In the genomic region with DNA sequence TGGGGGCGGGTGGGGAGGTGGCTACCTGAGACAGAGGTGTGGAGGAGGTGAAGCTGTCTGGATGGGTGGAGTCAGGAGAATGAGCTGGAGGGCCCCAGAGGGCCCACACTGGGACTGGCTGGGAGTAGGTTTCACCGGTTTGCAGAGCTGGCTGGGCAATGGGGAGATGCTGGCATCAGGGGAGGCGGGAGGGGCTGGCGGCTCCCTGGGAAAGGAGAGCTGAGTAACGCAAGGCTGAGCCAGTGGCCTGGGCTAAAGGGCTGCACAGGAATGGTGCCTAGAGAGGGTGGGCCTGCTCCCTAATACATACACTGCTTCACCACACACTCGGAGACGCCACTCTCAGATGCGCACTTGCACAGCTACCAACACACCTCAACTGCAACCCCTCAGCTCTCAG, we compare ENCODE assay signal across 25 cellular contexts. TPM values are rescaled to one million over a fixed set of nuclear protein-coding genes. Genes with fewer than 3 reads are reported as not detected.
DNase-seq lines count a peak whose midpoint lies in the region; ATAC-seq and TF ChIP-seq lines count a peak whose summit lies in the region.
"Had no signal": no experiment of that assay in that cellular context is flagged by ENCODE, and none has a peak within 500 bp of the region (broad histone marks: within the 10 kb centered on the region; RNA-seq: fewer than 3 reads in every experiment).

No MANE protein-coding gene starts in this region.

- peak overlapping the region; percentile 55 for H2BK15ac ChIP-seq in neuronal stem cell (ENCODE audit: low read length)

- H2BK5ac ChIP-seq in neuronal stem cell (ENCODE audit: low read length): no peak overlapping the region

- intact Hi-C loops in Calu3 (cut with micrococcal nuclease; ENCODE audit: unreplicated experiment): no loop called here
- intact Hi-C loops in Panc1 (cut with micrococcal nuclease; ENCODE audit: unreplicated experiment): no loop called here

- no peak overlapping the region for H2AFZ ChIP-seq in neuronal stem cell (ENCODE audit: low read length)

- no peak overlapping the region for H3K4me3 Mint-ChIP-seq in Calu3 (ENCODE audit: low read depth, unreplicated experiment)
- H3K4me3 Mint-ChIP-seq: activated T-cell treated with anti-CD3 and anti-CD28 coated beads, Interleukin-2, amount 50 U/mL, for 4 hours; CD14-positive monocyte; central memory CD8-positive, alpha-beta T cell had no signal

- H3K14ac ChIP-seq in neuronal stem cell (ENCODE audit: low read length): peak overlapping the region; percentile 47

- DNase-seq in Calu3 (peak; percentile 47), Panc1 (ENCODE audit: low read depth, low spot score) (no peak), foreskin keratinocyte (peak in 1 of 2 donors; percentile 59), neuronal stem cell (ENCODE audit: low spot score) (no peak), SW 1271 (lab: John Stamatoyannopoulos, UW) (no peak)
- DNase-seq: activated naive CD4-positive, alpha-beta T cell treated with Interleukin-2 at 50 U/mL for 16 hours; activated T-cell treated with anti-CD3 and anti-CD28 coated beads, Interleukin-2, amount 50 U/mL, for 4 hours; amniotic stem cell; DMS 273 treated with DMSO at 0.1 percent for 48 hours; dorsolateral prefrontal cortex; foreskin melanocyte; hippocampal formation; NCI-H146; pancreas; right cardiac atrium; SHP77 treated with DMSO at 0.1 percent for 48 hours; stimulated activated CD4-positive, alpha-beta T cell treated with anti-CD3 and anti-CD28 coated beads, Interleukin-15, amount 100 ng/mL, for 24 hours; T-helper 1 cell had no signal

- no TSS peak for BruUV-seq in Calu3 (replicated peaks; lab: Mats Ljungman, UMichigan)
- no TSS peak for BruUV-seq in Panc1 (replicated peaks; lab: Mats Ljungman, UMichigan)

- peaks cover 49% of the 10 kb centered on the region for H3K4me1 Mint-ChIP-seq in Calu3 (ENCODE audit: low read depth, unreplicated experiment)

- H3K27me3 Mint-ChIP-seq in Calu3 (ENCODE audit: unreplicated experiment): no peaks in the 10 kb centered on the region
- H3K27me3 Mint-ChIP-seq: central memory CD8-positive, alpha-beta T cell had no signal

- no peak overlapping the region for H4K8ac ChIP-seq in neuronal stem cell (ENCODE audit: low read depth, low read length)

- H3K36me3 ChIP-seq in Panc1 (ENCODE audit: control insufficient read depth, insufficient read depth, low read length) (no peaks in the 10 kb centered on the region), neuronal stem cell (replicated peaks in 1 of 2; ENCODE audit: control insufficient read depth in 2 of 2, insufficient read depth in 2 of 2, low read length in 2 of 2) (peaks cover 8 to 11% of the 10 kb centered on the region in 2 donors)

- H3K36me3 Mint-ChIP-seq in Calu3 (ENCODE audit: insufficient read depth, unreplicated experiment): peaks cover 32% of the 10 kb centered on the region
- H3K36me3 Mint-ChIP-seq: CD14-positive monocyte had no signal

- H3K27ac ChIP-seq in Panc1 (ENCODE audit: low read length) (peak overlapping the region; percentile 21; the same call in 1 of the 2 replicates), foreskin keratinocyte (peak overlapping the region; percentile 84), neuronal stem cell (replicated peaks; ENCODE audit: low read length) (no peak overlapping the region)
- H3K27ac ChIP-seq: dorsolateral prefrontal cortex, pancreas had no signal

- no peak overlapping the region for H3K4me3 ChIP-seq in Panc1 (ENCODE audit: low read depth in 2 of 2, low read length in 2 of 2)
- no peak overlapping the region for H3K4me3 ChIP-seq in neuronal stem cell (ENCODE audit: low read length in 2 of 2)
- H3K4me3 ChIP-seq: dorsolateral prefrontal cortex, lung, pancreas had no signal

- no peak overlapping the region for H2BK120ac ChIP-seq in neuronal stem cell (ENCODE audit: low read depth, low read length)

- POLR2A ChIA-PET in Panc1 (lab: Charles Lee): interaction anchor here (0.6 kb wide), 1 partner anchor 321 kb away, joined by 8 read pairs; no protein-coding TSS in a partner anchor

- no peak overlapping the region for H3K4me2 ChIP-seq in neuronal stem cell (ENCODE audit: insufficient read depth, low read length, poor library complexity, severe bottlenecking)

- H3K79me1 ChIP-seq in neuronal stem cell (ENCODE audit: low read depth, low read length): peaks cover 4% of the 10 kb centered on the region

- in situ Hi-C loops in Panc1 (cut with HindIII; ENCODE audit: low pct_unique_long_range_greater_than_20kb, low sequenced_read_pairs): no loop called here

- CTCF ChIA-PET in Calu3 (lab: Charles Lee) (interaction anchor here (0.8 to 8.3 kb wide), 4 partner anchors 12 to 25 kb away, joined by 3 to 141 read pairs (median 3); partner anchors contain the start of gene JUP), Panc1 (lab: Charles Lee) (interaction anchor here (0.6 to 2.2 kb wide), 4 partner anchors 13 to 1600 kb away, joined by 4 to 9 read pairs (median 5); partner anchors contain the start of gene JUP)

- no CpG with 5 or more reads among the region's 8 CpGs for WGBS in neuronal stem cell (ENCODE audit: extremely low coverage in 2 of 2, insufficient read length in 2 of 2, insufficient replicate concordance in 1 of 2), 2 donors

- H3K9ac ChIP-seq in neuronal stem cell (ENCODE audit: low read depth, low read length, poor library complexity): no peak overlapping the region

- H2BK12ac ChIP-seq in neuronal stem cell (ENCODE audit: low read length): no peak overlapping the region

- H3K27ac Mint-ChIP-seq in Calu3 (ENCODE audit: unreplicated experiment): peak overlapping the region; percentile 87
- H3K27ac Mint-ChIP-seq: CD14-positive monocyte had no signal

- H3K27me3 ChIP-seq in Panc1 (ENCODE audit: control insufficient read depth, insufficient read depth, low read length): no peaks in the 10 kb centered on the region
- H3K27me3 ChIP-seq in foreskin keratinocyte: no peaks in the 10 kb centered on the region
- H3K27me3 ChIP-seq in neuronal stem cell (ENCODE audit: control insufficient read depth in 3 of 3, insufficient read depth in 3 of 3, low read depth in 1 of 3, low read length in 3 of 3): no peaks in the 10 kb centered on the region
- H3K27me3 ChIP-seq: dorsolateral prefrontal cortex, pancreas had no signal

- TF ChIP-seq CTCF in Calu3 (IDR thresholded peaks at IDR 0.05; ENCODE audit: unreplicated experiment): no peak
- TF ChIP-seq CTCF in Panc1 (IDR thresholded peaks at IDR 0.05): no peak
- no peak for TF ChIP-seq CTCF in foreskin keratinocyte (conservative IDR thresholded peaks at IDR 0.05)

- H3K4me1 ChIP-seq in Panc1 (ENCODE audit: control insufficient read depth, insufficient read depth, low read length) (peaks cover 39% of the 10 kb centered on the region), foreskin keratinocyte (peaks cover 24% of the 10 kb centered on the region), neuronal stem cell (ENCODE audit: control insufficient read depth in 2 of 2, insufficient read depth in 1 of 2, low read depth in 1 of 2, low read length in 2 of 2) (peaks cover 11% of the 10 kb centered on the region in 2 donors)

- ATAC-seq in Panc1: no peak
- ATAC-seq in foreskin keratinocyte: peak; percentile 34
- ATAC-seq in activated CD4-positive, CD25-positive, alpha-beta regulatory T cell treated with anti-CD3 and anti-CD28 coated beads, Interleukin-2, amount 50 U/mL, for 24 hours: no peak
- ATAC-seq in GM21825 (IDR thresholded peaks at IDR 0.05; ENCODE audit: unreplicated experiment): no peak
- ATAC-seq in HG03196 (IDR thresholded peaks at IDR 0.05; ENCODE audit: unreplicated experiment): no peak
- ATAC-seq: activated T-cell treated with anti-CD3 and anti-CD28 coated beads, Interleukin-2, amount 50 U/mL, for 4 hours; pancreas; right cardiac atrium had no signal

- H3K9me3 Mint-ChIP-seq in Calu3 (ENCODE audit: low read depth, unreplicated experiment): no peaks in the 10 kb centered on the region
- H3K9me3 Mint-ChIP-seq: activated T-cell treated with anti-CD3 and anti-CD28 coated beads, Interleukin-2, amount 50 U/mL, for 4 hours; central memory CD8-positive, alpha-beta T cell had no signal

- H3K9me3 ChIP-seq in Panc1 (ENCODE audit: control insufficient read depth, insufficient read depth, low read depth, low read length) (no peaks in the 10 kb centered on the region), neuronal stem cell (replicated peaks in 1 of 2; ENCODE audit: control insufficient read depth in 2 of 2, insufficient read depth in 1 of 2, low read depth in 1 of 2, low read length in 2 of 2) (no peaks in the 10 kb centered on the region)
- H3K9me3 ChIP-seq: pancreas had no signal

- peak overlapping the region; percentile 73 for H3K23ac ChIP-seq in neuronal stem cell (ENCODE audit: low read depth, low read length, poor library complexity)

- peak overlapping the region; percentile 5 for H3K18ac ChIP-seq in neuronal stem cell (ENCODE audit: low read length)

- H4K91ac ChIP-seq in neuronal stem cell (ENCODE audit: low read depth, low read length, poor library complexity): no peak overlapping the region

- H2AK5ac ChIP-seq in neuronal stem cell (ENCODE audit: low read depth, low read length): peak overlapping the region; percentile 53

- no peak overlapping the region for H3K4ac ChIP-seq in neuronal stem cell (ENCODE audit: low read length)

RNA-seq across cellular contexts. Expression of gene P3H4, which starts 12.4 kb away (rescaled TPM):
- total RNA-seq in Calu3 (2022): 19.9 and 22.5 TPM in 2 replicates
- total RNA-seq in Panc1 (2021; ENCODE audit: unreplicated experiment): 58.9 TPM
- polyA plus RNA-seq in Panc1 (2012; ENCODE audit: insufficient read length): 110 TPM
- total RNA-seq in foreskin keratinocyte: 8.8 and 13.7 TPM in 2 replicates
- polyA plus RNA-seq in foreskin keratinocyte: 9.1 and 11.8 TPM in 2 replicates
- polyA plus RNA-seq in neuronal stem cell (2013, experiment 1 of 2): 36.9 TPM
- 37.5 TPM for polyA plus RNA-seq in neuronal stem cell (2013, experiment 2 of 2)

RNA-seq across cellular contexts. Expression of gene JUP, which starts 12.9 kb away (rescaled TPM):
- total RNA-seq in Calu3 (2022) (695 and 705 TPM in 2 replicates), Panc1 (2021; ENCODE audit: unreplicated experiment) (352 TPM), foreskin keratinocyte (367 and 442 TPM in 2 replicates)
- 528 TPM for polyA plus RNA-seq in Panc1 (2012; ENCODE audit: insufficient read length)
- 299 and 341 TPM in 2 replicates for polyA plus RNA-seq in foreskin keratinocyte
- 55.6 TPM for polyA plus RNA-seq in neuronal stem cell (2013, experiment 1 of 2)
- 57.2 TPM for polyA plus RNA-seq in neuronal stem cell (2013, experiment 2 of 2)

RNA-seq across cellular contexts. Expression of gene FKBP10, which starts 13.4 kb away (rescaled TPM):
- total RNA-seq in Calu3 (2022) (0.92 and 3.6 TPM in 2 replicates), Panc1 (2021; ENCODE audit: unreplicated experiment) (190 TPM), foreskin keratinocyte (8.0 and 10.5 TPM in 2 replicates)
- 299 TPM for polyA plus RNA-seq in Panc1 (2012; ENCODE audit: insufficient read length)
- polyA plus RNA-seq in foreskin keratinocyte: 8.8 and 10.9 TPM in 2 replicates
- polyA plus RNA-seq in neuronal stem cell (2013, experiment 1 of 2): 166 TPM
- 162 TPM for polyA plus RNA-seq in neuronal stem cell (2013, experiment 2 of 2)
- polyA plus RNA-seq: CD14-positive monocyte had no signal

RNA-seq across cellular contexts. Expression of gene NT5C3B, which starts 36.7 kb away (rescaled TPM):
- 62.0 and 65.2 TPM in 2 replicates for total RNA-seq in Calu3 (2022)
- 118 TPM for total RNA-seq in Panc1 (2021; ENCODE audit: unreplicated experiment)
- 135 TPM for polyA plus RNA-seq in Panc1 (2012; ENCODE audit: insufficient read length)
- total RNA-seq in foreskin keratinocyte: 61.8 and 93.7 TPM in 2 replicates
- polyA plus RNA-seq in foreskin keratinocyte: 79.5 and 104 TPM in 2 replicates
- 111 TPM for polyA plus RNA-seq in neuronal stem cell (2013, experiment 1 of 2)
- polyA plus RNA-seq in neuronal stem cell (2013, experiment 2 of 2): 110 TPM

RNA-seq across cellular contexts. Expression of gene KLHL10, which starts 38.3 kb away (rescaled TPM):
- total RNA-seq in Calu3 (2022): not detected in 2 replicates
- not detected for total RNA-seq in Panc1 (2021; ENCODE audit: unreplicated experiment)
- not detected for polyA plus RNA-seq in Panc1 (2012; ENCODE audit: insufficient read length)
- total RNA-seq in foreskin keratinocyte: 0.04 TPM in 1 of 2 replicates, not detected in the other
- not detected in 2 replicates for polyA plus RNA-seq in foreskin keratinocyte
- 0.04 TPM for polyA plus RNA-seq in neuronal stem cell (2013, experiment 1 of 2)
- 0.04 TPM for polyA plus RNA-seq in neuronal stem cell (2013, experiment 2 of 2)
- total RNA-seq: activated T-cell treated with anti-CD3 and anti-CD28 coated beads, Interleukin-2, amount 50 U/mL, for 4 hours; H4; pancreas had no signal
- polyA plus RNA-seq: CD14-positive monocyte had no signal

Comparison
In these comparisons a context has a peak if more than half of its experiments do, and no peak if none do; other contexts are left out.
1. RNA of gene FKBP10, which starts 13.4 kb away (total RNA-seq): 190 TPM in Panc1 (single experiment); 8.0 to 10.5 TPM in foreskin keratinocyte and 0.92 to 3.6 TPM in Calu3; every median in the first group is over 10 times any median in the second.